In the genomic region with DNA sequence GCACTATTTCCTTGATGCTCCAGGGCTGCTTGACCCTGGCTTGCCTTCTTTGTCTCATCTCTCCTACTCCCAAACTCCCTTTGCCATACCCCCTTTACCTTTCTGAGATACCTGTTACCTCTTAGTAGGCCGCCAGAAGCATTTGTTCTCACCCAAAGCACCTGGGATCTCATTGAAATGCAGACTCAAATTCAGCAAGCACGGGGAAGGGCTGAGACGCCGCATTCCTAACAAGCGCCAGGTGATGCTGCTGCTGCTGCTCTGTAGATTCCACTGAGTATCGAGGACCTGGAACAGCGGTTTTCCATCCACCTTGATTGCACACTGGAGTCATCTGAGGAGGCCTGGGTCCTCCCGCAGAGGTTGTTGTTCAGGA, we compare ENCODE assay signal across 15 cellular contexts.
DNase-seq lines count a peak whose midpoint lies in the region; ATAC-seq and TF ChIP-seq lines count a peak whose summit lies in the region.
"Had no signal": no experiment of that assay in that cellular context is flagged by ENCODE, and none has a peak within 500 bp of the region (broad histone marks: within the 10 kb centered on the region; RNA-seq: fewer than 3 reads in every experiment).

No MANE protein-coding gene starts in this region.

- H3K9me3 Mint-ChIP-seq in activated naive CD4-positive, alpha-beta T cell treated with anti-CD3 and anti-CD28 coated beads, Interleukin-2, amount 50 U/mL, for 24 hours, result no peaks in the 10 kb centered on the region
- H3K9me3 Mint-ChIP-seq in activated naive CD4-positive, alpha-beta T cell treated with anti-CD3 and anti-CD28 coated beads, Interleukin-2, amount 10 ng/mL, durations not matched to agents 7 days and 5 days, result no peaks in the 10 kb centered on the region
- H3K9me3 Mint-ChIP-seq in activated B cell treated with CpG ODN at 0.5 μM for 24 hours, result no peaks in the 10 kb centered on the region
- H3K9me3 Mint-ChIP-seq in CD4-positive, alpha-beta memory T cell, result no peaks in the 10 kb centered on the region
- H3K9me3 Mint-ChIP-seq: activated CD4-positive, alpha-beta T cell treated with anti-CD3 and anti-CD28 coated beads, Interleukin-2, amount 10 ng/mL, durations not matched to agents 7 days and 5 days; brain; stimulated activated naive B cell treated with anti-CD40 and anti-IgM and Interleukin-4, amounts not matched to agents 10 μg/mL and 1 μg/mL and 100 μg/mL, for 72 hours had no signal

- H3K4me1 ChIP-seq in iPS-20b (ENCODE audit: insufficient read depth, low read length) (peaks cover 16% of the 10 kb centered on the region), thoracic aorta (ENCODE audit: control insufficient read depth in 1 of 2, low read depth in 2 of 2) (peaks cover 11 to 21% of the 10 kb centered on the region in 2 donors)
- peaks cover 4% of the 10 kb centered on the region for H3K4me1 ChIP-seq in CD4-positive, alpha-beta memory T cell (ENCODE audit: insufficient read depth, low read length)

- TF ChIP-seq CTCF in activated B cell treated with CpG ODN at 0.5 μM for 24 hours (IDR thresholded peaks at IDR 0.05) (no peak), thoracic aorta (IDR thresholded peaks at IDR 0.05) (no peak)

- H3K36me3 ChIP-seq in iPS-20b (ENCODE audit: insufficient read depth, low read depth, low read length), result no peaks in the 10 kb centered on the region
- H3K36me3 ChIP-seq in thoracic aorta, result no peaks in the 10 kb centered on the region
- no peaks in the 10 kb centered on the region for H3K36me3 ChIP-seq in CD4-positive, alpha-beta memory T cell (ENCODE audit: insufficient read depth, low read length)
- H3K36me3 ChIP-seq: neutrophil, tibial nerve had no signal

- H3K9ac ChIP-seq in iPS-20b (ENCODE audit: low read depth, low read length), result no peak overlapping the region

- H3K9me3 ChIP-seq in iPS-20b (ENCODE audit: insufficient read depth, low read depth, low read length), result no peaks in the 10 kb centered on the region
- no peaks in the 10 kb centered on the region for H3K9me3 ChIP-seq in thoracic aorta
- no peaks in the 10 kb centered on the region for H3K9me3 ChIP-seq in CD4-positive, alpha-beta memory T cell (ENCODE audit: control insufficient read depth in 1 of 2, low read length in 2 of 2)
- H3K9me3 ChIP-seq: mucosa of descending colon, neutrophil, tibial nerve had no signal

- no peak overlapping the region for H3K4me3 Mint-ChIP-seq in activated naive CD4-positive, alpha-beta T cell treated with anti-CD3 and anti-CD28 coated beads, Interleukin-2, amount 50 U/mL, for 24 hours
- H3K4me3 Mint-ChIP-seq in activated naive CD4-positive, alpha-beta T cell treated with anti-CD3 and anti-CD28 coated beads, Interleukin-2, amount 10 ng/mL, durations not matched to agents 7 days and 5 days, result no peak overlapping the region
- H3K4me3 Mint-ChIP-seq in activated B cell treated with CpG ODN at 0.5 μM for 24 hours, result no peak overlapping the region
- no peak overlapping the region for H3K4me3 Mint-ChIP-seq in CD4-positive, alpha-beta memory T cell
- H3K4me3 Mint-ChIP-seq: activated CD4-positive, alpha-beta T cell treated with anti-CD3 and anti-CD28 coated beads, Interleukin-2, amount 10 ng/mL, durations not matched to agents 7 days and 5 days; brain had no signal

- no peak for DNase-seq in activated naive CD4-positive, alpha-beta T cell treated with anti-CD3 and anti-CD28 coated beads, Interleukin-2, amount 10 ng/mL, durations not matched to agents 7 days and 5 days
- DNase-seq in activated B cell treated with CpG ODN at 0.5 μM for 24 hours, result no peak
- no peak for DNase-seq in thoracic aorta (ENCODE audit: low spot score)
- DNase-seq in CD4-positive, alpha-beta memory T cell, result no peak
- DNase-seq in NCI-H2196 treated with DMSO at 0.1 percent for 48 hours (lab: John Stamatoyannopoulos, UW; ENCODE audit: unreplicated experiment), result no peak
- DNase-seq: cortex of kidney had no signal

- intact Hi-C loops in activated B cell treated with CpG ODN at 0.5 μM for 24 hours (cut with micrococcal nuclease), result loop anchor here (1.0 to 5.0 kb wide), 4 partner anchors 94 to 423 kb away; no protein-coding TSS in a partner anchor
- intact Hi-C loops in CD4-positive, alpha-beta memory T cell (cut with micrococcal nuclease), result loop anchor here (5.0 kb wide), 1 partner anchor 94 kb away; a partner anchor contains a TSS

- no peak for ATAC-seq in activated B cell treated with CpG ODN at 0.5 μM for 24 hours (ENCODE audit: low read depth)
- no peak for ATAC-seq in thoracic aorta (ENCODE audit: insufficient number of reproducible peaks, low FRiP score, low read depth)
- no peak for ATAC-seq in GM18519 (IDR thresholded peaks at IDR 0.05; ENCODE audit: low FRiP score, unreplicated experiment)

- H3K27me3 Mint-ChIP-seq in activated naive CD4-positive, alpha-beta T cell treated with anti-CD3 and anti-CD28 coated beads, Interleukin-2, amount 50 U/mL, for 24 hours, result peaks cover 1% of the 10 kb centered on the region
- peaks cover 47% of the 10 kb centered on the region for H3K27me3 Mint-ChIP-seq in activated naive CD4-positive, alpha-beta T cell treated with anti-CD3 and anti-CD28 coated beads, Interleukin-2, amount 10 ng/mL, durations not matched to agents 7 days and 5 days
- H3K27me3 Mint-ChIP-seq in activated B cell treated with CpG ODN at 0.5 μM for 24 hours, result peaks cover 5% of the 10 kb centered on the region
- peaks cover 0 to 6% of the 10 kb centered on the region in 2 donors for H3K27me3 Mint-ChIP-seq in CD4-positive, alpha-beta memory T cell

- POLR2A ChIA-PET in activated B cell treated with CpG ODN at 0.5 μM for 24 hours (lab: Charles Lee), result no interaction called here
- POLR2A ChIA-PET in CD4-positive, alpha-beta memory T cell (lab: Charles Lee; ENCODE audit: partially characterized antibody), result no interaction called here

- CTCF ChIA-PET in activated naive CD4-positive, alpha-beta T cell treated with anti-CD3 and anti-CD28 coated beads, Interleukin-2, amount 10 ng/mL, durations not matched to agents 7 days and 5 days (lab: Charles Lee), result interaction anchor here (1.2 to 6.9 kb wide), 5 partner anchors 11 to 92 kb away, joined by 4 to 65 read pairs (median 12); a partner anchor contains a TSS
- CTCF ChIA-PET in activated B cell treated with CpG ODN at 0.5 μM for 24 hours (lab: Charles Lee), result interaction anchor here (0.6 to 4.1 kb wide), 4 partner anchors 12 to 405 kb away, joined by 3 to 37 read pairs (median 4); no protein-coding TSS in a partner anchor
- CTCF ChIA-PET in CD4-positive, alpha-beta memory T cell (lab: Charles Lee; ENCODE audit: partially characterized antibody), result interaction anchor here (1.3 to 10.6 kb wide), 4 partner anchors 9 to 86 kb away, joined by 3 to 81 read pairs (median 26); no protein-coding TSS in a partner anchor

- peak overlapping the region; percentile 52 for H3K27ac Mint-ChIP-seq in activated naive CD4-positive, alpha-beta T cell treated with anti-CD3 and anti-CD28 coated beads, Interleukin-2, amount 50 U/mL, for 24 hours
- no peak overlapping the region for H3K27ac Mint-ChIP-seq in activated naive CD4-positive, alpha-beta T cell treated with anti-CD3 and anti-CD28 coated beads, Interleukin-2, amount 10 ng/mL, durations not matched to agents 7 days and 5 days
- peak overlapping the region; percentile 41 for H3K27ac Mint-ChIP-seq in activated B cell treated with CpG ODN at 0.5 μM for 24 hours
- H3K27ac Mint-ChIP-seq in CD4-positive, alpha-beta memory T cell, result peak overlapping the region in 1 of 7 donors; percentile 11
- H3K27ac Mint-ChIP-seq: activated CD4-positive, alpha-beta T cell treated with anti-CD3 and anti-CD28 coated beads, Interleukin-2, amount 10 ng/mL, durations not matched to agents 7 days and 5 days; stimulated activated naive B cell treated with anti-CD40 and anti-IgM and Interleukin-4, amounts not matched to agents 10 μg/mL and 1 μg/mL and 100 μg/mL, for 72 hours had no signal

- H3K27me3 ChIP-seq in iPS-20b (ENCODE audit: insufficient read depth, low read length) (0 out of 2 replicates have a peak, but pooled peaks cover 3% of the 10 kb centered on the region), thoracic aorta (replicated peaks; ENCODE audit: insufficient read depth) (no peaks in the 10 kb centered on the region)
- no peaks in the 10 kb centered on the region for H3K27me3 ChIP-seq in CD4-positive, alpha-beta memory T cell (ENCODE audit: insufficient read depth, low read length)
- H3K27me3 ChIP-seq: neutrophil had no signal

- H3K4me3 ChIP-seq in iPS-20b (ENCODE audit: low read length) (peak overlapping the region; percentile 12; the same call in 1 of the 2 replicates), thoracic aorta (no peak overlapping the region)
- no peak overlapping the region for H3K4me3 ChIP-seq in CD4-positive, alpha-beta memory T cell (ENCODE audit: low read length in 2 of 2)
- H3K4me3 ChIP-seq: mucosa of descending colon, tibial nerve had no signal

- no peaks in the 10 kb centered on the region for H3K36me3 Mint-ChIP-seq in activated naive CD4-positive, alpha-beta T cell treated with anti-CD3 and anti-CD28 coated beads, Interleukin-2, amount 50 U/mL, for 24 hours
- no peaks in the 10 kb centered on the region for H3K36me3 Mint-ChIP-seq in activated naive CD4-positive, alpha-beta T cell treated with anti-CD3 and anti-CD28 coated beads, Interleukin-2, amount 10 ng/mL, durations not matched to agents 7 days and 5 days
- no peaks in the 10 kb centered on the region for H3K36me3 Mint-ChIP-seq in activated B cell treated with CpG ODN at 0.5 μM for 24 hours (ENCODE audit: low read depth)
- no peaks in the 10 kb centered on the region for H3K36me3 Mint-ChIP-seq in CD4-positive, alpha-beta memory T cell
- H3K36me3 Mint-ChIP-seq: brain; stimulated activated naive B cell treated with anti-CD40 and anti-IgM and Interleukin-4, amounts not matched to agents 10 μg/mL and 1 μg/mL and 100 μg/mL, for 72 hours had no signal

- H3K4me1 Mint-ChIP-seq in activated naive CD4-positive, alpha-beta T cell treated with anti-CD3 and anti-CD28 coated beads, Interleukin-2, amount 50 U/mL, for 24 hours, result peaks cover 16% of the 10 kb centered on the region
- H3K4me1 Mint-ChIP-seq in activated naive CD4-positive, alpha-beta T cell treated with anti-CD3 and anti-CD28 coated beads, Interleukin-2, amount 10 ng/mL, durations not matched to agents 7 days and 5 days, result peaks cover 9% of the 10 kb centered on the region
- peaks cover 18% of the 10 kb centered on the region for H3K4me1 Mint-ChIP-seq in activated B cell treated with CpG ODN at 0.5 μM for 24 hours
- H3K4me1 Mint-ChIP-seq in CD4-positive, alpha-beta memory T cell, result peaks cover 4 to 8% (median 7%) of the 10 kb centered on the region in 4 donors

- H3K27ac ChIP-seq in iPS-20b (ENCODE audit: low read length) (no peak overlapping the region), thoracic aorta (peak overlapping the region; percentile 1 to 49)
- H3K27ac ChIP-seq in CD4-positive, alpha-beta memory T cell (ENCODE audit: low read depth, low read length), result no peak overlapping the region
- H3K27ac ChIP-seq: neutrophil, tibial nerve had no signal

Comparison
In these comparisons a context has a peak if more than half of its experiments do, and no peak if none do; other contexts are left out.
1. H3K27ac ChIP-seq: peak in thoracic aorta (2 of 2); none in iPS-20b (single experiment) and CD4-positive, alpha-beta memory T cell (single experiment).